In genomic region chr6:87701676-87702588, GRCh38 we compare ENCODE assay signal across 8 cellular contexts. TPM values are rescaled to one million over a fixed set of nuclear protein-coding genes. Genes with fewer than 3 reads are reported as not detected.
A peak's percentile ranks its signal among the peaks of the same experiment; 100 is the strongest.
DNase-seq lines count a peak whose midpoint lies in the region; ATAC-seq, FAIRE-seq and TF ChIP-seq lines count a peak whose summit lies in the region.

Gene AKIRIN2, minus strand, starts transcription at chr6:87702233. Its CDS starts 549 bp downstream, at chr6:87701684.

- no peak for TF ChIP-seq CTCF in BE2C (IDR thresholded peaks at IDR 0.05; ENCODE audit: low read depth, low read length)

- H3K4me1 ChIP-seq in BE2C, result peaks cover 4% of the 10 kb centered on the region; the same call in 1 of the 2 replicates

- peak; percentile 68 for ATAC-seq in HG03460 (IDR thresholded peaks at IDR 0.05; ENCODE audit: unreplicated experiment)

- H3K27me3 ChIP-seq in BE2C, result no peaks in the 10 kb centered on the region

- no peaks in the 10 kb centered on the region for H3K9me3 ChIP-seq in BE2C

- H3K36me3 ChIP-seq in BE2C, result no peaks in the 10 kb centered on the region; the same call in 1 of the 2 replicates

- peak within 1 kb of the TSS; percentile 98 for H3K4me3 ChIP-seq in BE2C (ENCODE audit: low read depth, low read length)

- peak; percentile 10 for FAIRE-seq in colon (lab: Jason Lieb, UNC)

- DNase-seq in BE2C (peak; percentile 95), GM19240 (ENCODE audit: insufficient read length, low spot score) (peak; percentile 49), NCI-H526 (lab: John Stamatoyannopoulos, UW) (peak; percentile 99), kidney glomerular epithelial cell (lab: John Stamatoyannopoulos, UW) (peak; percentile 98)
- DNase-seq in activated CD4-positive, alpha-beta T cell treated with anti-CD3 and anti-CD28 coated beads for 48 hours, result peak; percentile 97
- peak; percentile 88 to 91 for DNase-seq in stimulated activated CD4-positive, alpha-beta T cell treated with anti-CD3 and anti-CD28 coated beads, Interleukin-1b, Interleukin-23, amount 100 ng/mL, for 1 hour (ENCODE audit: low read depth in 2 of 2)

RNA-seq across cellular contexts. Expression of gene AKIRIN2, which starts in this region (rescaled TPM):
- 61.8 TPM for polyA plus RNA-seq in BE2C (2012; ENCODE audit: insufficient read depth, insufficient read length, low read depth)

Comparison
In these comparisons a context has a peak if more than half of its experiments do, and no peak if none do; other contexts are left out.
1. Peak in every context shown above with its lines: DNase-seq, ATAC-seq and H3K4me3 ChIP-seq.
2. DNase-seq: peak in every context shown above with its lines; median percentile 99 in NCI-H526; 98 in kidney glomerular epithelial cell; 97 in activated CD4-positive, alpha-beta T cell treated with anti-CD3 and anti-CD28 coated beads for 48 hours; 95 in BE2C; 90 in stimulated activated CD4-positive, alpha-beta T cell treated with anti-CD3 and anti-CD28 coated beads, Interleukin-1b, Interleukin-23, amount 100 ng/mL, for 1 hour; 49 in GM19240.